ENCODE assay signal across 8 cellular contexts in the genomic region with DNA sequence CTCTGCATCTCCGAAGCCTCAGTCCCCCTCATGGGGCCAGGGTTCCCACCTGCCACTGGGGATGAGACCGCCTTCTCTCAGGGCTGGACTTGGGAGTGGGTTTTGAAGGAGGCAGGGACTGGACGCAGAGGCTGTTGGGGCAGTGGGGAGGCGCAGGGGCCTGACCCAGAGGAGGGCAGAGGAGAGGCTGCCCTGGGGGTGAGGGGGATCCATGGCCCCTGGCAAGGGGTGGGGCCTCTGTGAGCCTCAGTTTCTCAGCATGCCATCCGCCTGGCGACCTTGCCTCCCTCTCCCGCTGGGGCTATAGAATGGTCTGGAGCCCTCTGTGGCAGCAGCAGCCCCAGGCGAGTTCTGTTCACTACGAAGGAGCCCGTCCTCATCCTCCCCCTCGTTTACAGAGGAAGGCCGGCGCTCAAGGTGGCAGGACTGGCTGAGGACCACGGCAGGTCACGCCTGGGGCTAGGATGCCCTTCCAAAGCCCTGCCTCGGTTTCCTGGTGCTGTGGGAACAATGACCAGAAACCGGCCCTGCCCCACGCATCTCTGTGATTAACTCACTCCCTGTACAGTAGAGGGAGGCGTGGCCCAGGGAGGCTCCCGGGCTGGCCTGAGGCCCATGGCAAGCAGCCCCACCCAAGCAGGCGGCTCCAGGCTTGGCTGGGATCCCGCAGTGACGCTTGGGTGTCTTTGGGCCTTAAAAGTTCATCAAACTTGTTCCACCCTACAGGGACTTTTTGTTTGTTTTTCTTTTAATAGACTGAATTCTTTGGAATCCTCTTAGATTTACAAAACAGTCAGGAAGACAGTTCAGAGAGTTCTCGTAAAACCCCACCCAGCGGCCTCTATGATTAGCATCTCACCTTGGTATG. TPM values are rescaled to one million over a fixed set of nuclear protein-coding genes. Genes with fewer than 3 reads are reported as not detected.
A peak's percentile ranks its signal among the peaks of the same experiment; 100 is the strongest.
DNase-seq lines count a peak whose midpoint lies in the region; ATAC-seq and TF ChIP-seq lines count a peak whose summit lies in the region.

No MANE protein-coding gene starts in this region.

- H3K4me2 ChIP-seq in fibroblast of lung (ENCODE audit: extremely low read depth, insufficient read depth, low read length) (peak overlapping the region; percentile 29), osteoblast (ENCODE audit: insufficient read depth, low read length) (peak overlapping the region; percentile 18)

- TF ChIP-seq CTCF in Calu3 (IDR thresholded peaks at IDR 0.05; ENCODE audit: unreplicated experiment) (no peak), fibroblast of lung (conservative IDR thresholded peaks at IDR 0.05 in 1 of 2, IDR thresholded peaks at IDR 0.05 in 1 of 2; ENCODE audit: low read depth in 1 of 2, low read length in 2 of 2) (no peak), osteoblast (IDR thresholded peaks at IDR 0.05; ENCODE audit: extremely low read depth, low read depth, low read length) (no peak), BE2C (IDR thresholded peaks at IDR 0.05; ENCODE audit: low read depth, low read length) (no peak)

- ATAC-seq in activated T-cell treated with anti-CD3 and anti-CD28 coated beads, Interleukin-2, amount 50 U/mL, for 4 hours, result no peak

- no peaks in the 10 kb centered on the region for H3K9me3 Mint-ChIP-seq in Calu3 (ENCODE audit: low read depth, unreplicated experiment)
- H3K9me3 Mint-ChIP-seq in activated T-cell treated with anti-CD3 and anti-CD28 coated beads, Interleukin-2, amount 50 U/mL, for 4 hours, result no peaks in the 10 kb centered on the region

- no peaks in the 10 kb centered on the region for H3K27me3 Mint-ChIP-seq in Calu3 (ENCODE audit: unreplicated experiment)
- H3K27me3 Mint-ChIP-seq in activated T-cell treated with anti-CD3 and anti-CD28 coated beads, Interleukin-2, amount 50 U/mL, for 4 hours (ENCODE audit: low read depth), result peaks cover 7% of the 10 kb centered on the region

- no TSS peak for BruUV-seq in Calu3 (replicated peaks; lab: Mats Ljungman, UMichigan)

- H2AFZ ChIP-seq in fibroblast of lung (ENCODE audit: low read length) (no peak overlapping the region), osteoblast (ENCODE audit: low read length) (no peak overlapping the region)

- H3K9ac ChIP-seq in fibroblast of lung (ENCODE audit: insufficient read depth, low read length), result peak overlapping the region; percentile 39

- peaks cover 17% of the 10 kb centered on the region for H3K4me1 Mint-ChIP-seq in Calu3 (ENCODE audit: low read depth, unreplicated experiment)
- H3K4me1 Mint-ChIP-seq in activated T-cell treated with anti-CD3 and anti-CD28 coated beads, Interleukin-2, amount 50 U/mL, for 4 hours (ENCODE audit: low read depth), result no peaks in the 10 kb centered on the region

- H3K27me3 ChIP-seq in fibroblast of lung (ENCODE audit: control insufficient read depth, insufficient read depth, low read length) (no peaks in the 10 kb centered on the region), osteoblast (ENCODE audit: insufficient read depth, low read length) (no peaks in the 10 kb centered on the region), BE2C (no peaks in the 10 kb centered on the region)

- H3K27ac ChIP-seq in fibroblast of lung (ENCODE audit: insufficient read depth, low read length), result peak overlapping the region; percentile 71
- peak overlapping the region; percentile 37 for H3K27ac ChIP-seq in osteoblast (ENCODE audit: low read depth, low read length)

- H4K20me1 ChIP-seq in fibroblast of lung (ENCODE audit: control insufficient read depth, extremely low read depth, insufficient read depth, low read length) (no peaks in the 10 kb centered on the region), osteoblast (ENCODE audit: insufficient read depth, low read length) (no peaks in the 10 kb centered on the region)

- H3K36me3 ChIP-seq in fibroblast of lung (ENCODE audit: control insufficient read depth, insufficient read depth, low read length) (no peaks in the 10 kb centered on the region), osteoblast (ENCODE audit: insufficient read depth, low read length) (no peaks in the 10 kb centered on the region), BE2C (no peaks in the 10 kb centered on the region)

- peaks cover 7% of the 10 kb centered on the region for H3K36me3 Mint-ChIP-seq in Calu3 (ENCODE audit: insufficient read depth, unreplicated experiment)
- H3K36me3 Mint-ChIP-seq in activated T-cell treated with anti-CD3 and anti-CD28 coated beads, Interleukin-2, amount 50 U/mL, for 4 hours (ENCODE audit: insufficient read depth), result no peaks in the 10 kb centered on the region

- intact Hi-C loops in Calu3 (cut with micrococcal nuclease; ENCODE audit: unreplicated experiment), result loop anchor here (10.0 kb wide), 1 partner anchor 402 kb away; the partner anchor contains the start of gene GPR78

- DNase-seq in Calu3, result peak; percentile 85
- peak; percentile 63 for DNase-seq in NCI-H460 (ENCODE audit: extremely low read depth, low read depth)
- peak; percentile 83 to 90 for DNase-seq in fibroblast of lung (ENCODE audit: low read depth in 2 of 2)
- peak; percentile 97 for DNase-seq in osteoblast (ENCODE audit: insufficient read length, low spot score, missing footprints)
- DNase-seq in activated T-cell treated with anti-CD3 and anti-CD28 coated beads, Interleukin-2, amount 50 U/mL, for 4 hours, result no peak
- no peak for DNase-seq in SK-N-DZ (ENCODE audit: low spot score)
- DNase-seq in BE2C, result no peak
- DNase-seq in activated T-cell treated with anti-CD3 and anti-CD28 coated beads for 4 hours, result no peak

- H3K4me3 Mint-ChIP-seq in Calu3 (ENCODE audit: low read depth, unreplicated experiment), result no peak overlapping the region
- no peak overlapping the region for H3K4me3 Mint-ChIP-seq in activated T-cell treated with anti-CD3 and anti-CD28 coated beads, Interleukin-2, amount 50 U/mL, for 4 hours

- CTCF ChIA-PET in Calu3 (lab: Charles Lee), result interaction anchor here (0.7 kb wide), 1 partner anchor 216 kb away, joined by 3 read pairs; no protein-coding TSS in a partner anchor

- H3K27ac Mint-ChIP-seq in Calu3 (ENCODE audit: unreplicated experiment), result no peak overlapping the region

- H3K9me3 ChIP-seq in fibroblast of lung (ENCODE audit: control insufficient read depth, insufficient read depth, low read depth, low read length) (no peaks in the 10 kb centered on the region), osteoblast (ENCODE audit: low read depth, low read length) (no peaks in the 10 kb centered on the region), BE2C (no peaks in the 10 kb centered on the region)

- H3K4me3 ChIP-seq in fibroblast of lung (replicated peaks in 1 of 4; ENCODE audit: control extremely low read depth in 1 of 4, insufficient read depth in 1 of 4, low read depth in 3 of 4, low read length in 4 of 4), result no peak overlapping the region
- no peak overlapping the region for H3K4me3 ChIP-seq in osteoblast (ENCODE audit: insufficient read depth, low read length)
- H3K4me3 ChIP-seq in BE2C (ENCODE audit: low read depth, low read length), result no peak overlapping the region

- H3K4me1 ChIP-seq in fibroblast of lung (ENCODE audit: control insufficient read depth, extremely low read depth, insufficient read depth, low read length) (peaks cover 20% of the 10 kb centered on the region), osteoblast (ENCODE audit: insufficient read depth, low read length) (peaks cover 40% of the 10 kb centered on the region), BE2C (peaks cover under 1% of the 10 kb centered on the region; the same call in 1 of the 2 replicates)

- no peaks in the 10 kb centered on the region for H3K79me2 ChIP-seq in fibroblast of lung (ENCODE audit: control insufficient read depth, insufficient read depth, low read length)
- no peaks in the 10 kb centered on the region for H3K79me2 ChIP-seq in osteoblast (ENCODE audit: insufficient read depth, low read length)

RNA-seq across cellular contexts. Expression of gene SH3TC1, which starts 16.0 kb away (rescaled TPM):
- total RNA-seq in Calu3 (2022) (7.8 and 10.8 TPM in 2 replicates), fibroblast of lung (3.9 and 11.6 TPM in 2 replicates), osteoblast (3.5 and 3.6 TPM in 2 replicates)
- 2.9 and 8.9 TPM in 2 replicates for total RNA-seq in NCI-H460 (2014; rRNA removed; shearing (Covaris generic))
- polyA plus RNA-seq in NCI-H460 (2014; cell fraction: nucleus; rRNA removed), result 2.5 and 9.7 TPM in 2 replicates
- 0.67 and 3.3 TPM in 2 replicates for polyA plus RNA-seq in fibroblast of lung
- polyA plus RNA-seq in fibroblast of lung (2012), result 1.4 and 7.9 TPM in 2 replicates
- 4.5 and 15.2 TPM in 2 replicates for polyA minus RNA-seq in fibroblast of lung (ENCODE audit: low replicate concordance)
- 1 to 10 TPM; 3.0 to 8.8 (median 4.0) TPM for total RNA-seq in activated T-cell treated with anti-CD3 and anti-CD28 coated beads, Interleukin-2, amount 50 U/mL, for 4 hours
- 0.26 and 1.7 TPM in 2 replicates for polyA plus RNA-seq in SK-N-DZ (2014; cell fraction: cytosol; rRNA removed)
- polyA plus RNA-seq in SK-N-DZ (2014; cell fraction: nucleus; rRNA removed), result 0.84 and 3.0 TPM in 2 replicates
- 43.1 TPM for polyA plus RNA-seq in BE2C (2012; ENCODE audit: insufficient read depth, insufficient read length, low read depth)

RNA-seq across cellular contexts. Expression of gene ABLIM2, which starts 24.5 kb away (rescaled TPM):
- 1.0 and 1.2 TPM in 2 replicates for total RNA-seq in Calu3 (2022)
- total RNA-seq in NCI-H460 (2014; rRNA removed; shearing (Covaris generic)), result 2.3 and 3.6 TPM in 2 replicates
- polyA plus RNA-seq in NCI-H460 (2014; cell fraction: nucleus; rRNA removed), result 1.2 and 1.3 TPM in 2 replicates
- total RNA-seq in fibroblast of lung, result 0.26 and 0.66 TPM in 2 replicates
- polyA plus RNA-seq in fibroblast of lung, result 0.15 and 2.6 TPM in 2 replicates
- 0.10 and 3.5 TPM in 2 replicates for polyA plus RNA-seq in fibroblast of lung (2012)
- polyA minus RNA-seq in fibroblast of lung (ENCODE audit: low replicate concordance), result 8.3 TPM in 1 of 2 replicates, not detected in the other
- total RNA-seq in osteoblast, result 0.29 and 0.36 TPM in 2 replicates
- total RNA-seq in activated T-cell treated with anti-CD3 and anti-CD28 coated beads, Interleukin-2, amount 50 U/mL, for 4 hours, result under 1 TPM; 0.26 to 0.54 (median 0.30) TPM
- polyA plus RNA-seq in SK-N-DZ (2014; cell fraction: cytosol; rRNA removed), result 0.16 and 0.37 TPM in 2 replicates
- 0.08 TPM in 1 of 2 replicates, not detected in the other for polyA plus RNA-seq in SK-N-DZ (2014; cell fraction: nucleus; rRNA removed)
- 10.1 TPM for polyA plus RNA-seq in BE2C (2012; ENCODE audit: insufficient read depth, insufficient read length, low read depth)

Comparison
In these comparisons a context has a peak if more than half of its experiments do, and no peak if none do; other contexts are left out.
1. DNase-seq: peak in Calu3 (single experiment), NCI-H460 (single experiment), fibroblast of lung (2 of 2) and osteoblast (single experiment); none in activated T-cell treated with anti-CD3 and anti-CD28 coated beads, Interleukin-2, amount 50 U/mL, for 4 hours (single experiment), SK-N-DZ (single experiment), BE2C (single experiment) and activated T-cell treated with anti-CD3 and anti-CD28 coated beads for 4 hours (single experiment).